Comparison of ENCODE assay signal across 31 cellular contexts in the genomic region with DNA sequence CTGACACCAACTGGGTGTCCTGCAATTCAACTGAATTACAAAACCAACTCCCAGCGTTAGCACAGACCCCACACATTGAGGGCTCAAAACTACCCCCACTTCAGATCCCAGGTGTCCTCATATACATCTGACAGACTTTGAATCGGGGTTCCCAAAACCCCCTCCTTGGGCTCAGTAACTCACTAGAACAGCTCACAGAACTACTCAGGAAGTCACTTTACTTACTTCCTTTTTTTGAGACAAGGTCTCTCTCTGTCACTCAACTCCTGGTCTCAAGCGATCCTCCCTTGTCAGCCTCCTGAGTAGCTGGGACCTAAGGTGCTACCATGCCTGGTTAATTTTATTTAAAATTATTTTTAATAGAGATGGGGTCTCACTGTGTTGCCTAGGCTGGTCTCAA.
"Had no signal": no experiment of that assay in that cellular context is flagged by ENCODE, and none has a peak within 500 bp of the region (broad histone marks: within the 10 kb centered on the region; RNA-seq: fewer than 3 reads in every experiment).

No MANE protein-coding gene starts in this region.

- H3K27me3 ChIP-seq: ascending aorta, breast epithelium, cardiac muscle cell, colonic mucosa, esophagus squamous epithelium, gastroesophageal sphincter had no signal

- H3K4me3 ChIP-seq: ascending aorta, breast epithelium, cardiac muscle cell, colonic mucosa, esophagus squamous epithelium, gastroesophageal sphincter, heart right ventricle had no signal

- ATAC-seq: activated CD4-positive, alpha-beta T cell treated with anti-CD3 and anti-CD28 coated beads for 36 hours; activated naive CD4-positive, alpha-beta T cell treated with anti-CD3 and anti-CD28 coated beads, Interleukin-2, amount 50 U/mL, for 72 hours; activated T-cell treated with anti-CD3 and anti-CD28 coated beads, Interleukin-2, amount 50 U/mL, for 72 hours; gastroesophageal sphincter; heart right ventricle; T-helper 17 cell had no signal

- H3K9me3 Mint-ChIP-seq: activated CD4-positive, alpha-beta memory T cell treated with anti-CD3 and anti-CD28 coated beads, Interleukin-2, amount 10 ng/mL, durations not matched to agents 7 days and 5 days; activated CD4-positive, alpha-beta T cell treated with anti-CD3 and anti-CD28 coated beads, Interleukin-2, amount 10 ng/mL, durations not matched to agents 24 days and 14 days; activated naive CD4-positive, alpha-beta T cell treated with anti-CD3 and anti-CD28 coated beads, Interleukin-2, amount 10 ng/mL, durations not matched to agents 7 days and 5 days; activated naive CD4-positive, alpha-beta T cell treated with anti-CD3 and anti-CD28 coated beads, Interleukin-2, amount 50 U/mL, for 72 hours; activated naive CD8-positive, alpha-beta T cell treated with anti-CD3 and anti-CD28 coated beads, Interleukin-2, amount 10 ng/mL, durations not matched to agents 7 days and 5 days; activated T-cell treated with anti-CD3 and anti-CD28 coated beads, Interleukin-2, amount 50 U/mL, for 24 hours had no signal

- H3K4me1 ChIP-seq: breast epithelium, colonic mucosa, gastroesophageal sphincter, heart right ventricle had no signal

- H3K4me1 Mint-ChIP-seq: activated CD4-positive, alpha-beta memory T cell treated with anti-CD3 and anti-CD28 coated beads, Interleukin-2, amount 10 ng/mL, durations not matched to agents 7 days and 5 days; activated CD4-positive, alpha-beta T cell treated with anti-CD3 and anti-CD28 coated beads for 36 hours; activated CD4-positive, alpha-beta T cell treated with anti-CD3 and anti-CD28 coated beads, Interleukin-2, amount 10 ng/mL, durations not matched to agents 24 days and 14 days; activated naive CD4-positive, alpha-beta T cell treated with anti-CD3 and anti-CD28 coated beads, Interleukin-2, amount 10 ng/mL, durations not matched to agents 7 days and 5 days; activated naive CD8-positive, alpha-beta T cell treated with anti-CD3 and anti-CD28 coated beads, Interleukin-2, amount 10 ng/mL, durations not matched to agents 7 days and 5 days; T-helper 17 cell had no signal

- H3K27ac ChIP-seq: ascending aorta, breast epithelium, cardiac muscle cell, colonic mucosa, epithelial cell of prostate, esophagus squamous epithelium, gastroesophageal sphincter, heart right ventricle, VCaP had no signal

- H3K27ac Mint-ChIP-seq: activated CD4-positive, alpha-beta memory T cell treated with anti-CD3 and anti-CD28 coated beads, Interleukin-2, amount 10 ng/mL, durations not matched to agents 7 days and 5 days; activated CD4-positive, alpha-beta T cell treated with anti-CD3 and anti-CD28 coated beads for 36 hours; activated CD4-positive, alpha-beta T cell treated with anti-CD3 and anti-CD28 coated beads, Interleukin-2, amount 10 ng/mL, durations not matched to agents 24 days and 14 days; activated naive CD4-positive, alpha-beta T cell treated with anti-CD3 and anti-CD28 coated beads, Interleukin-2, amount 10 ng/mL, durations not matched to agents 7 days and 5 days; activated naive CD4-positive, alpha-beta T cell treated with anti-CD3 and anti-CD28 coated beads, Interleukin-2, amount 50 U/mL, for 72 hours; activated naive CD8-positive, alpha-beta T cell treated with anti-CD3 and anti-CD28 coated beads, Interleukin-2, amount 10 ng/mL, durations not matched to agents 7 days and 5 days; activated T-cell treated with anti-CD3 and anti-CD28 coated beads, Interleukin-2, amount 50 U/mL, for 24 hours; activated T-cell treated with anti-CD3 and anti-CD28 coated beads, Interleukin-2, amount 50 U/mL, for 72 hours; T-helper 17 cell had no signal

- DNase-seq: activated CD4-positive, alpha-beta memory T cell treated with anti-CD3 and anti-CD28 coated beads, Interleukin-2, amount 10 ng/mL, durations not matched to agents 7 days and 5 days; activated CD4-positive, alpha-beta T cell treated with anti-CD3 and anti-CD28 coated beads for 36 hours; activated CD4-positive, alpha-beta T cell treated with anti-CD3 and anti-CD28 coated beads, Interleukin-2, amount 10 ng/mL, durations not matched to agents 24 days and 14 days; activated CD4-positive, alpha-beta T cell treated with anti-CD3 and anti-CD28 coated beads, Interleukin-2, amount 50 U/mL, for 4 hours; activated CD4-positive, CD25-positive, alpha-beta regulatory T cell; activated CD4-positive, CD25-positive, alpha-beta regulatory T cell treated with anti-CD3 and anti-CD28 coated beads, Interleukin-2, amount 50 U/mL, for 72 hours; activated CD8-positive, alpha-beta memory T cell treated with anti-CD3 and anti-CD28 coated beads, Interleukin-2, amount 50 U/mL, for 48 hours; activated gamma-delta T cell; activated naive CD4-positive, alpha-beta T cell; activated naive CD4-positive, alpha-beta T cell treated with anti-CD3 and anti-CD28 coated beads, Interleukin-2, amount 10 ng/mL, durations not matched to agents 7 days and 5 days; activated naive CD8-positive, alpha-beta T cell treated with anti-CD3 and anti-CD28 coated beads, Interleukin-2, amount 10 ng/mL, durations not matched to agents 7 days and 5 days; activated T-cell treated with anti-CD3 and anti-CD28 coated beads for 4 hours; activated T-cell treated with anti-CD3 and anti-CD28 coated beads, Interleukin-2, amount 50 U/mL, for 24 hours; activated T-cell treated with anti-CD3 and anti-CD28 coated beads, Interleukin-2, amount 50 U/mL, for 72 hours; central memory CD4-positive, alpha-beta T cell; cerebellar nuclear complex; colonic mucosa; effector CD8-positive, alpha-beta T cell; esophagus squamous epithelium; foreskin melanocyte; heart right ventricle; T-helper 1 cell; T-helper 17 cell had no signal

- H3K27me3 Mint-ChIP-seq: activated CD4-positive, alpha-beta memory T cell treated with anti-CD3 and anti-CD28 coated beads, Interleukin-2, amount 10 ng/mL, durations not matched to agents 7 days and 5 days; activated CD4-positive, alpha-beta T cell treated with anti-CD3 and anti-CD28 coated beads, Interleukin-2, amount 10 ng/mL, durations not matched to agents 24 days and 14 days; activated naive CD4-positive, alpha-beta T cell treated with anti-CD3 and anti-CD28 coated beads, Interleukin-2, amount 10 ng/mL, durations not matched to agents 7 days and 5 days; brain had no signal

- H3K9me3 ChIP-seq: ascending aorta, breast epithelium, colonic mucosa, esophagus squamous epithelium, gastroesophageal sphincter, heart right ventricle had no signal

- H3K36me3 ChIP-seq: ascending aorta, breast epithelium, cardiac muscle cell, colonic mucosa, esophagus squamous epithelium, gastroesophageal sphincter, heart right ventricle had no signal

- H3K36me3 Mint-ChIP-seq: activated naive CD4-positive, alpha-beta T cell treated with anti-CD3 and anti-CD28 coated beads, Interleukin-2, amount 10 ng/mL, durations not matched to agents 7 days and 5 days; activated naive CD4-positive, alpha-beta T cell treated with anti-CD3 and anti-CD28 coated beads, Interleukin-2, amount 50 U/mL, for 72 hours; activated naive CD8-positive, alpha-beta T cell treated with anti-CD3 and anti-CD28 coated beads, Interleukin-2, amount 10 ng/mL, durations not matched to agents 7 days and 5 days had no signal

- H3K4me3 Mint-ChIP-seq: activated CD4-positive, alpha-beta memory T cell treated with anti-CD3 and anti-CD28 coated beads, Interleukin-2, amount 10 ng/mL, durations not matched to agents 7 days and 5 days; activated CD4-positive, alpha-beta T cell treated with anti-CD3 and anti-CD28 coated beads for 36 hours; activated CD4-positive, alpha-beta T cell treated with anti-CD3 and anti-CD28 coated beads, Interleukin-2, amount 10 ng/mL, durations not matched to agents 24 days and 14 days; activated naive CD4-positive, alpha-beta T cell treated with anti-CD3 and anti-CD28 coated beads, Interleukin-2, amount 10 ng/mL, durations not matched to agents 7 days and 5 days; activated naive CD8-positive, alpha-beta T cell treated with anti-CD3 and anti-CD28 coated beads, Interleukin-2, amount 10 ng/mL, durations not matched to agents 7 days and 5 days; activated T-cell treated with anti-CD3 and anti-CD28 coated beads, Interleukin-2, amount 50 U/mL, for 24 hours; activated T-cell treated with anti-CD3 and anti-CD28 coated beads, Interleukin-2, amount 50 U/mL, for 72 hours; brain; T-helper 17 cell had no signal
